Comparison of ENCODE assay signal across 20 cellular contexts in genomic region chr9:131837836-131838235, GRCh38.
DNase-seq lines count a peak whose midpoint lies in the region; ATAC-seq, FAIRE-seq and TF ChIP-seq lines count a peak whose summit lies in the region.
"Had no signal": no experiment of that assay in that cellular context is flagged by ENCODE, and none has a peak within 500 bp of the region (broad histone marks: within the 10 kb centered on the region; RNA-seq: fewer than 3 reads in every experiment).

No MANE protein-coding gene starts in this region.

- H3K27ac ChIP-seq in BLaER1 treated with 17β-estradiol and CSF1 and Interleukin-3, amounts not matched to agents 10 nM and 100 nM, result peak overlapping the region in 1 of 11 experiments; percentile 25; a peak in 1 of 22 replicates
- no peak overlapping the region for H3K27ac ChIP-seq in kidney (ENCODE audit: low read depth in 2 of 2, low read length in 2 of 2)
- H3K27ac ChIP-seq: A549 had no signal

- DNase-seq in activated CD4-positive, alpha-beta T cell treated with anti-CD3 and anti-CD28 coated beads, Interleukin-2, amount 10 ng/mL, durations not matched to agents 7 days and 5 days, result no peak
- DNase-seq in activated CD4-positive, alpha-beta T cell treated with anti-CD3 and anti-CD28 coated beads for 48 hours, result no peak
- DNase-seq in T-helper 17 cell, result no peak
- peak; percentile 40 for DNase-seq in kidney
- no peak for DNase-seq in activated T-cell treated with anti-CD3 and anti-CD28 coated beads, Interleukin-2, amount 50 U/mL, for 1 hour
- no peak for DNase-seq in NCI-H345 (lab: John Stamatoyannopoulos, UW)
- DNase-seq in HFFc6, result no peak
- DNase-seq: CD8-positive, alpha-beta T cell; DMS153; GDM1; GOT3; MM.1S; NCI-H1048; NCI-H1417 treated with DMSO at 0.1 percent for 48 hours; NCI-H187; NCI-H446 treated with DMSO at 0.1 percent for 48 hours; NCI-H526 treated with DMSO at 0.1 percent for 48 hours had no signal

- no peak for ATAC-seq in T-helper 17 cell
- ATAC-seq: CD8-positive, alpha-beta T cell had no signal

- POLR2A ChIA-PET in activated CD4-positive, alpha-beta T cell treated with anti-CD3 and anti-CD28 coated beads, Interleukin-2, amount 10 ng/mL, durations not matched to agents 7 days and 5 days (lab: Charles Lee), result no interaction called here

- H3K4me3 Mint-ChIP-seq in activated CD4-positive, alpha-beta T cell treated with anti-CD3 and anti-CD28 coated beads, Interleukin-2, amount 10 ng/mL, durations not matched to agents 7 days and 5 days, result no peak overlapping the region
- H3K4me3 Mint-ChIP-seq in T-helper 17 cell, result no peak overlapping the region
- no peak overlapping the region for H3K4me3 Mint-ChIP-seq in HFFc6
- H3K4me3 Mint-ChIP-seq: CD8-positive, alpha-beta T cell had no signal

- H3K27ac Mint-ChIP-seq in activated CD4-positive, alpha-beta T cell treated with anti-CD3 and anti-CD28 coated beads, Interleukin-2, amount 10 ng/mL, durations not matched to agents 7 days and 5 days, result peak overlapping the region; percentile 83
- H3K27ac Mint-ChIP-seq in T-helper 17 cell (peak overlapping the region; percentile 60), HFFc6 (no peak overlapping the region)
- H3K27ac Mint-ChIP-seq: CD8-positive, alpha-beta T cell had no signal

- H3K9me3 Mint-ChIP-seq in activated CD4-positive, alpha-beta T cell treated with anti-CD3 and anti-CD28 coated beads, Interleukin-2, amount 10 ng/mL, durations not matched to agents 7 days and 5 days, result peaks cover 9% of the 10 kb centered on the region
- peaks cover 22% of the 10 kb centered on the region for H3K9me3 Mint-ChIP-seq in HFFc6

- peaks cover 51 to 100% (median 94%) of the 10 kb centered on the region in 10 experiments for H3K4me1 ChIP-seq in BLaER1 treated with 17β-estradiol and CSF1 and Interleukin-3, amounts not matched to agents 10 nM and 100 nM
- no peaks in the 10 kb centered on the region for H3K4me1 ChIP-seq in kidney (ENCODE audit: control insufficient read depth in 1 of 2, insufficient read depth in 1 of 2, low read depth in 1 of 2, low read length in 2 of 2)
- H3K4me1 ChIP-seq: A549, BE2C had no signal

- CTCF ChIA-PET in activated CD4-positive, alpha-beta T cell treated with anti-CD3 and anti-CD28 coated beads, Interleukin-2, amount 10 ng/mL, durations not matched to agents 7 days and 5 days (lab: Charles Lee), result interaction anchor here (1.0 kb wide), 1 partner anchor 32 kb away, joined by 3 read pairs; no protein-coding TSS in a partner anchor

- H3K4me3 ChIP-seq in BLaER1 treated with 17β-estradiol and CSF1 and Interleukin-3, amounts not matched to agents 10 nM and 100 nM, result no peak overlapping the region
- H3K4me3 ChIP-seq in kidney (ENCODE audit: low read length in 2 of 2), result no peak overlapping the region
- H3K4me3 ChIP-seq: A549 had no signal

- H3K9me3 ChIP-seq in BLaER1 treated with 17β-estradiol and CSF1 and Interleukin-3, amounts not matched to agents 10 nM and 100 nM (replicated peaks in 1 of 11), result peaks cover 9 to 18% (median 13%) of the 10 kb centered on the region in 11 experiments
- H3K9me3 ChIP-seq in T-helper 17 cell (ENCODE audit: control insufficient read depth, low read length, poor library complexity, severe bottlenecking) (no peaks in the 10 kb centered on the region), kidney (ENCODE audit: control insufficient read depth in 1 of 2, low read length in 2 of 2) (peaks cover 0 to 12% of the 10 kb centered on the region in 2 donors)
- H3K9me3 ChIP-seq: BE2C had no signal

- peaks cover 0 to 7% (median 0%) of the 10 kb centered on the region in 11 experiments; a peak in 3 of 22 replicates for H3K36me3 ChIP-seq in BLaER1 treated with 17β-estradiol and CSF1 and Interleukin-3, amounts not matched to agents 10 nM and 100 nM
- H3K36me3 ChIP-seq in kidney (ENCODE audit: control insufficient read depth in 1 of 2, insufficient read depth in 2 of 2, low read length in 2 of 2), result no peaks in the 10 kb centered on the region
- H3K36me3 ChIP-seq: BE2C had no signal

- H3K4me1 Mint-ChIP-seq in activated CD4-positive, alpha-beta T cell treated with anti-CD3 and anti-CD28 coated beads, Interleukin-2, amount 10 ng/mL, durations not matched to agents 7 days and 5 days, result peaks cover 39% of the 10 kb centered on the region
- peaks cover 21% of the 10 kb centered on the region for H3K4me1 Mint-ChIP-seq in T-helper 17 cell
- H3K4me1 Mint-ChIP-seq in HFFc6 (ENCODE audit: low read depth), result peaks cover 16% of the 10 kb centered on the region

- intact Hi-C loops in kidney (cut with DNase I), result no loop called here

- H3K27me3 ChIP-seq in BLaER1 treated with 17β-estradiol and CSF1 and Interleukin-3, amounts not matched to agents 10 nM and 100 nM, result peaks cover 0 to 46% (median 0%) of the 10 kb centered on the region in 11 experiments; a peak in 7 of 22 replicates
- H3K27me3 ChIP-seq: BE2C had no signal

- peaks cover 5% of the 10 kb centered on the region for H3K36me3 Mint-ChIP-seq in activated CD4-positive, alpha-beta T cell treated with anti-CD3 and anti-CD28 coated beads, Interleukin-2, amount 10 ng/mL, durations not matched to agents 7 days and 5 days (ENCODE audit: low read depth)
- H3K36me3 Mint-ChIP-seq in T-helper 17 cell (ENCODE audit: low read depth), result peaks cover 4% of the 10 kb centered on the region
- peaks cover 6% of the 10 kb centered on the region for H3K36me3 Mint-ChIP-seq in HFFc6 (ENCODE audit: low read depth)
- H3K36me3 Mint-ChIP-seq: CD8-positive, alpha-beta T cell had no signal

- peaks cover 8% of the 10 kb centered on the region for H3K27me3 Mint-ChIP-seq in activated CD4-positive, alpha-beta T cell treated with anti-CD3 and anti-CD28 coated beads, Interleukin-2, amount 10 ng/mL, durations not matched to agents 7 days and 5 days
- H3K27me3 Mint-ChIP-seq in T-helper 17 cell, result peaks cover 27% of the 10 kb centered on the region
- H3K27me3 Mint-ChIP-seq in HFFc6 (ENCODE audit: insufficient read depth), result peaks cover 37% of the 10 kb centered on the region

- H4K20me1 ChIP-seq in BLaER1 treated with 17β-estradiol and CSF1 and Interleukin-3, amounts not matched to agents 10 nM and 100 nM, result peaks cover 0 to 14% (median 0%) of the 10 kb centered on the region in 11 experiments; a peak in 1 of 22 replicates

- FAIRE-seq in kidney (lab: Jason Lieb, UNC), result no peak
- FAIRE-seq: A549 had no signal

- TF ChIP-seq CTCF in kidney (IDR thresholded peaks at IDR 0.05; ENCODE audit: borderline replicate concordance, extremely low read depth, insufficient read depth) (no peak), HFFc6 (IDR thresholded peaks at IDR 0.05) (no peak)

- peak overlapping the region in 9 of 11 experiments; percentile 79 to 98 (median 85); a peak in 18 of 22 replicates for H3K4me2 ChIP-seq in BLaER1 treated with 17β-estradiol and CSF1 and Interleukin-3, amounts not matched to agents 10 nM and 100 nM
- H3K4me2 ChIP-seq: A549 had no signal

- H3K9ac ChIP-seq in BLaER1 treated with 17β-estradiol and CSF1 and Interleukin-3, amounts not matched to agents 10 nM and 100 nM, result peak overlapping the region in 3 of 11 experiments; percentile 42 to 46 (median 43); a peak in 3 of 22 replicates
- no peak overlapping the region for H3K9ac ChIP-seq in kidney (ENCODE audit: low read length in 2 of 2)
